ENCODE assay signal across 27 cellular contexts in genomic region chr12:121693155-121693554, GRCh38. TPM values are rescaled to one million over a fixed set of nuclear protein-coding genes. Genes with fewer than 3 reads are reported as not detected.
"Had no signal": no experiment of that assay in that cellular context is flagged by ENCODE, and none has a peak within 500 bp of the region (broad histone marks: within the 10 kb centered on the region; RNA-seq: fewer than 3 reads in every experiment).

No MANE protein-coding gene starts in this region.

- H3K27ac ChIP-seq: esophagus squamous epithelium, hepatocyte, left lung, lower lobe of right lung, ovary, psoas muscle, right lobe of liver, thoracic aorta, transverse colon, upper lobe of right lung, uterus had no signal

- H3K36me3 ChIP-seq: esophagus squamous epithelium, left lung, lower lobe of right lung, ovary, right lobe of liver, thoracic aorta, transverse colon, upper lobe of right lung, uterus had no signal

- H3K4me2 ChIP-seq: hepatocyte had no signal

- H3K9me3 ChIP-seq: esophagus squamous epithelium, left lung, lower lobe of right lung, ovary, psoas muscle, right lobe of liver, thoracic aorta, transverse colon, upper lobe of right lung, uterus had no signal

- H3K4me3 Mint-ChIP-seq: effector memory CD8-positive, alpha-beta T cell; naive thymus-derived CD8-positive, alpha-beta T cell; nephron progenitor cell; stimulated activated naive B cell treated with anti-CD40 and anti-IgM and Interleukin-4, amounts not matched to agents 10 μg/mL and 1 μg/mL and 100 μg/mL, for 72 hours; stimulated activated naive CD8-positive, alpha-beta T cell treated with anti-CD3 and anti-CD28 coated beads, Interleukin-15, Interleukin-2, amounts not matched to agents 100 ng/mL and 50 ng/mL, for 24 hours had no signal

- H3K9me3 Mint-ChIP-seq: effector memory CD8-positive, alpha-beta T cell; naive thymus-derived CD8-positive, alpha-beta T cell; nephron progenitor cell; stimulated activated naive B cell treated with anti-CD40 and anti-IgM and Interleukin-4, amounts not matched to agents 10 μg/mL and 1 μg/mL and 100 μg/mL, for 72 hours; stimulated activated naive CD8-positive, alpha-beta T cell treated with anti-CD3 and anti-CD28 coated beads, Interleukin-15, Interleukin-2, amounts not matched to agents 100 ng/mL and 50 ng/mL, for 24 hours had no signal

- H2AFZ ChIP-seq: hepatocyte had no signal

- H3K27me3 Mint-ChIP-seq: effector memory CD8-positive, alpha-beta T cell; naive thymus-derived CD8-positive, alpha-beta T cell; stimulated activated naive B cell treated with anti-CD40 and anti-IgM and Interleukin-4, amounts not matched to agents 10 μg/mL and 1 μg/mL and 100 μg/mL, for 72 hours; stimulated activated naive CD8-positive, alpha-beta T cell treated with anti-CD3 and anti-CD28 coated beads, Interleukin-15, Interleukin-2, amounts not matched to agents 100 ng/mL and 50 ng/mL, for 24 hours had no signal

- H3K4me1 Mint-ChIP-seq: naive thymus-derived CD8-positive, alpha-beta T cell had no signal

- DNase-seq: cortex of kidney; effector memory CD8-positive, alpha-beta T cell; erythroblast; esophagus squamous epithelium; foreskin melanocyte; glutamatergic neuron; kidney; left lung; lower lobe of right lung; naive thymus-derived CD8-positive, alpha-beta T cell; nephron progenitor cell; occipital lobe; ovary; psoas muscle; right lobe of liver; small intestine; stimulated activated CD4-positive, alpha-beta T cell treated with anti-CD3 and anti-CD28 coated beads, Interleukin-15, amount 100 ng/mL, for 24 hours; stimulated activated CD4-positive, alpha-beta T cell treated with anti-CD3 and anti-CD28 coated beads, Interleukin-2, amount 100 ng/mL, for 48 hours; stimulated activated naive B cell treated with anti-CD40 and anti-IgM and Interleukin-4, amounts not matched to agents 10 μg/mL and 1 μg/mL and 100 μg/mL, for 72 hours; transverse colon; upper lobe of right lung; uterus had no signal

- ATAC-seq: effector memory CD8-positive, alpha-beta T cell; left lung; lower lobe of right lung; naive thymus-derived CD8-positive, alpha-beta T cell; psoas muscle; right lobe of liver; stimulated activated naive B cell treated with anti-CD40 and anti-IgM and Interleukin-4, amounts not matched to agents 10 μg/mL and 1 μg/mL and 100 μg/mL, for 72 hours; upper lobe of right lung had no signal

- H3K36me3 Mint-ChIP-seq: naive thymus-derived CD8-positive, alpha-beta T cell; stimulated activated naive B cell treated with anti-CD40 and anti-IgM and Interleukin-4, amounts not matched to agents 10 μg/mL and 1 μg/mL and 100 μg/mL, for 72 hours had no signal

- H3K4me1 ChIP-seq: left lung, right lobe of liver, upper lobe of right lung, uterus had no signal

- H3K79me2 ChIP-seq: hepatocyte had no signal

- H3K27me3 ChIP-seq: esophagus squamous epithelium, hepatocyte, left lung, ovary, right lobe of liver, transverse colon, upper lobe of right lung, uterus had no signal

- H3K4me3 ChIP-seq: esophagus squamous epithelium, hepatocyte, left lung, lower lobe of right lung, ovary, psoas muscle, right lobe of liver, thoracic aorta, transverse colon, upper lobe of right lung, uterus had no signal

- H3K27ac Mint-ChIP-seq: effector memory CD8-positive, alpha-beta T cell; nephron progenitor cell; stimulated activated naive B cell treated with anti-CD40 and anti-IgM and Interleukin-4, amounts not matched to agents 10 μg/mL and 1 μg/mL and 100 μg/mL, for 72 hours; stimulated activated naive CD8-positive, alpha-beta T cell treated with anti-CD3 and anti-CD28 coated beads, Interleukin-15, Interleukin-2, amounts not matched to agents 100 ng/mL and 50 ng/mL, for 24 hours had no signal

RNA-seq across cellular contexts. Expression of gene MORN3, which starts 23.7 kb away (rescaled TPM):
- total RNA-seq: mesenteric fat pad, myocyte, psoas muscle had no signal
